Comparison of ENCODE assay signal across 8 cellular contexts in genomic region chr6:39791850-39792500, GRCh38. TPM values are rescaled to one million over a fixed set of nuclear protein-coding genes. Genes with fewer than 3 reads are reported as not detected.
DNase-seq lines count a peak whose midpoint lies in the region; ATAC-seq and TF ChIP-seq lines count a peak whose summit lies in the region.

DAAM2 (plus strand) TSS chr6:39792376; CDS start chr6:39856303, 63,927 bp downstream.

- TF ChIP-seq CTCF in mammary epithelial cell (conservative IDR thresholded peaks at IDR 0.05 in 1 of 2, IDR thresholded peaks at IDR 0.05 in 1 of 2; ENCODE audit: extremely low read depth in 1 of 2, insufficient read depth in 1 of 2, low read depth in 1 of 2, low read length in 2 of 2), result no peak

- H3K27me3 Mint-ChIP-seq in stimulated activated memory B cell treated with anti-CD40 and anti-IgM and Interleukin-4, amounts not matched to agents 10 μg/mL and 1 μg/mL and 100 μg/mL, for 72 hours, result peaks cover 49% of the 10 kb centered on the region

- no TSS peak for BruUV-seq in mammary epithelial cell (replicated peaks; lab: Mats Ljungman, UMichigan)

- H3K36me3 ChIP-seq in mammary epithelial cell (ENCODE audit: insufficient read depth, low read length), result no peaks in the 10 kb centered on the region

- in situ Hi-C loops in mammary epithelial cell (cut with MboI; ENCODE audit: low sequenced_read_pairs in 2 of 2), result no loop called here

- H3K4me3 ChIP-seq in mammary epithelial cell (replicated peaks in 1 of 3; ENCODE audit: insufficient read depth in 1 of 3, low read depth in 2 of 3, low read length in 3 of 3), result peak within 1 kb of the TSS in 2 of 3 experiments; percentile 27 to 36

- peak within 1 kb of the TSS; percentile 74 for H2AFZ ChIP-seq in mammary epithelial cell (ENCODE audit: low read depth, low read length)

- H4K20me1 ChIP-seq in mammary epithelial cell (ENCODE audit: insufficient read depth, low read length), result no peaks in the 10 kb centered on the region

- no peak within 1 kb of the TSS for H3K9ac ChIP-seq in mammary epithelial cell (ENCODE audit: insufficient read depth, low read length)

- H3K4me1 Mint-ChIP-seq in stimulated activated memory B cell treated with anti-CD40 and anti-IgM and Interleukin-4, amounts not matched to agents 10 μg/mL and 1 μg/mL and 100 μg/mL, for 72 hours, result no peaks in the 10 kb centered on the region

- H3K36me3 Mint-ChIP-seq in stimulated activated memory B cell treated with anti-CD40 and anti-IgM and Interleukin-4, amounts not matched to agents 10 μg/mL and 1 μg/mL and 100 μg/mL, for 72 hours, result no peaks in the 10 kb centered on the region

- H3K9me3 ChIP-seq in mammary epithelial cell (replicated peaks; ENCODE audit: insufficient read depth, low read length), result no peaks in the 10 kb centered on the region

- peaks cover 10% of the 10 kb centered on the region for H3K27me3 ChIP-seq in mammary epithelial cell (ENCODE audit: insufficient read depth, low read length)

- H3K4me1 ChIP-seq in mammary epithelial cell (ENCODE audit: insufficient read depth, low read length), result peaks cover 4% of the 10 kb centered on the region

- DNase-seq in NCI-H2196 (lab: John Stamatoyannopoulos, UW; ENCODE audit: unreplicated experiment), result peak; percentile 10
- DNase-seq in NCI-H2196 treated with DMSO at 0.1 percent for 48 hours (lab: John Stamatoyannopoulos, UW; ENCODE audit: unreplicated experiment), result no peak
- no peak for DNase-seq in mammary epithelial cell
- DNase-seq in kidney glomerular epithelial cell (lab: John Stamatoyannopoulos, UW), result peak; percentile 28
- no peak for DNase-seq in T-helper 2 cell

- dilution Hi-C loops in mammary epithelial cell (cut with HindIII; ENCODE audit: low sequenced_read_pairs), result no loop called here

- H3K79me2 ChIP-seq in mammary epithelial cell (ENCODE audit: insufficient read depth, low read length), result no peaks in the 10 kb centered on the region

- no peak for ATAC-seq in stimulated activated memory B cell treated with anti-CD40 and anti-IgM and Interleukin-4, amounts not matched to agents 10 μg/mL and 1 μg/mL and 100 μg/mL, for 72 hours
- ATAC-seq in HG02870 (IDR thresholded peaks at IDR 0.05; ENCODE audit: unreplicated experiment) (no peak), GM18909 (IDR thresholded peaks at IDR 0.05; ENCODE audit: poor library complexity, unreplicated experiment) (no peak)

- H3K27ac Mint-ChIP-seq in stimulated activated memory B cell treated with anti-CD40 and anti-IgM and Interleukin-4, amounts not matched to agents 10 μg/mL and 1 μg/mL and 100 μg/mL, for 72 hours, result no peak within 1 kb of the TSS

- no peak within 1 kb of the TSS for H3K27ac ChIP-seq in mammary epithelial cell (ENCODE audit: insufficient read depth, low read depth, low read length)

- 6% methylated on average over 41 of the region's 51 CpGs for WGBS in mammary epithelial cell (ENCODE audit: low coverage, missing lambda C conversion rate)

- CTCF ChIA-PET in mammary epithelial cell (lab: Charles Lee; ENCODE audit: low non-redundant PET), result interaction anchor here (0.8 kb wide), 1 partner anchor 46 kb away, joined by 13 read pairs; no protein-coding TSS in a partner anchor

- intact Hi-C loops in mammary epithelial cell (cut with micrococcal nuclease), result no loop called here

- peak within 1 kb of the TSS; percentile 25 for H3K4me3 Mint-ChIP-seq in stimulated activated memory B cell treated with anti-CD40 and anti-IgM and Interleukin-4, amounts not matched to agents 10 μg/mL and 1 μg/mL and 100 μg/mL, for 72 hours

- H3K9me3 Mint-ChIP-seq in stimulated activated memory B cell treated with anti-CD40 and anti-IgM and Interleukin-4, amounts not matched to agents 10 μg/mL and 1 μg/mL and 100 μg/mL, for 72 hours, result no peaks in the 10 kb centered on the region

- H3K4me2 ChIP-seq in mammary epithelial cell (ENCODE audit: insufficient read depth, low read depth, low read length), result peak within 1 kb of the TSS; percentile 84

RNA-seq across cellular contexts. Expression of gene DAAM2, which starts in this region (rescaled TPM):
- under 1 TPM in 1 of 2 donors, not detected in 1; 0.17 TPM for total RNA-seq in mammary epithelial cell
- 0.02 TPM for polyA plus RNA-seq in mammary epithelial cell
- not detected for polyA minus RNA-seq in mammary epithelial cell

Comparison
In these comparisons a context has a peak if more than half of its experiments do, and no peak if none do; other contexts are left out.
1. DNase-seq: peak in NCI-H2196 (single experiment) and kidney glomerular epithelial cell (single experiment); none in NCI-H2196 treated with DMSO at 0.1 percent for 48 hours (single experiment), mammary epithelial cell (single experiment) and T-helper 2 cell (0 of 5).